ENCODE assay signal across 8 cellular contexts in genomic region chr4:56978750-56979303, GRCh38.
DNase-seq lines count a peak whose midpoint lies in the region; ATAC-seq and TF ChIP-seq lines count a peak whose summit lies in the region.

Gene POLR2B, plus strand, starts transcription at chr4:56978896. Its CDS starts 90 bp downstream, at chr4:56978986.

- DNase-seq in AML-193 (lab: John Stamatoyannopoulos, UW), result peak; percentile 92 to 97
- peak; percentile 97 for DNase-seq in NCI-H510A treated with DMSO at 0.1 percent for 48 hours (lab: John Stamatoyannopoulos, UW)
- peak; percentile 84 to 86 for DNase-seq in activated CD4-positive, alpha-beta T cell treated with anti-CD3 and anti-CD28 coated beads for 4 hours
- peak; percentile 93 for DNase-seq in stimulated activated CD4-positive, alpha-beta T cell treated with anti-CD3 and anti-CD28 coated beads, Interleukin-1b, Interleukin-23, amount 100 ng/mL, for 48 hours

- H3K27me3 ChIP-seq in layer of hippocampus (ENCODE audit: control insufficient read depth, insufficient read depth, low read length), result no peaks in the 10 kb centered on the region

- peak; percentile 58 for ATAC-seq in HG03439 (IDR thresholded peaks at IDR 0.05; ENCODE audit: unreplicated experiment)

- H3K27ac ChIP-seq in cingulate gyrus (ENCODE audit: low read depth, low read length) (peak within 1 kb of the TSS; percentile 75), layer of hippocampus (ENCODE audit: low read depth, low read length) (peak within 1 kb of the TSS; percentile 82)

- peak; percentile 91 for TF ChIP-seq POLR2A in GM19193 (IDR thresholded peaks at IDR 0.05; ENCODE audit: extremely low read depth, insufficient read depth, insufficient read length)

Comparison
In these comparisons a context has a peak if more than half of its experiments do, and no peak if none do; other contexts are left out.
1. Peak in every context shown above with its lines: DNase-seq, ATAC-seq and H3K27ac ChIP-seq.